In genomic region chr6:113763883-113764282, GRCh38 we compare ENCODE assay signal across 9 cellular contexts.
DNase-seq lines count a peak whose midpoint lies in the region; ATAC-seq and TF ChIP-seq lines count a peak whose summit lies in the region.
"Had no signal": no experiment of that assay in that cellular context is flagged by ENCODE, and none has a peak within 500 bp of the region (broad histone marks: within the 10 kb centered on the region; RNA-seq: fewer than 3 reads in every experiment).

No MANE protein-coding gene starts in this region.

- TF ChIP-seq POLR2A in breast epithelium (IDR thresholded peaks at IDR 0.05), result no peak

- no peak overlapping the region for H3K4me3 Mint-ChIP-seq in MCF 10A (ENCODE audit: unreplicated experiment)
- H3K4me3 Mint-ChIP-seq in stimulated activated naive B cell treated with anti-CD40 and anti-IgM and Interleukin-4, amounts not matched to agents 10 μg/mL and 1 μg/mL and 100 μg/mL, for 72 hours, result no peak overlapping the region

- POLR2A ChIA-PET in MCF 10A (lab: Yijun Ruan, JAX), result no interaction called here

- no peaks in the 10 kb centered on the region for H3K36me3 ChIP-seq in breast epithelium
- H3K36me3 ChIP-seq: pancreas had no signal

- no TSS peak for BruUV-seq in MCF 10A (replicated peaks; lab: Mats Ljungman, UMichigan)

- H3K4me1 Mint-ChIP-seq in MCF 10A (ENCODE audit: insufficient read depth, unreplicated experiment), result peaks cover 14% of the 10 kb centered on the region
- H3K4me1 Mint-ChIP-seq in stimulated activated naive B cell treated with anti-CD40 and anti-IgM and Interleukin-4, amounts not matched to agents 10 μg/mL and 1 μg/mL and 100 μg/mL, for 72 hours, result peaks cover 17 to 20% of the 10 kb centered on the region in 2 donors

- H3K27me3 Mint-ChIP-seq in MCF 10A (ENCODE audit: insufficient read depth, unreplicated experiment), result no peaks in the 10 kb centered on the region
- no peaks in the 10 kb centered on the region for H3K27me3 Mint-ChIP-seq in stimulated activated naive B cell treated with anti-CD40 and anti-IgM and Interleukin-4, amounts not matched to agents 10 μg/mL and 1 μg/mL and 100 μg/mL, for 72 hours

- no peak for TF ChIP-seq CTCF in MCF 10A (IDR thresholded peaks at IDR 0.05; ENCODE audit: unreplicated experiment)
- no peak for TF ChIP-seq CTCF in breast epithelium (IDR thresholded peaks at IDR 0.05)
- TF ChIP-seq CTCF in astrocyte of the spinal cord (IDR thresholded peaks at IDR 0.05; ENCODE audit: low read depth, low read length), result no peak

- no peaks in the 10 kb centered on the region for H3K27me3 ChIP-seq in breast epithelium
- H3K27me3 ChIP-seq: pancreas had no signal

- peak; percentile 68 for ATAC-seq in HG03095 (IDR thresholded peaks at IDR 0.05; ENCODE audit: unreplicated experiment)
- ATAC-seq in stimulated activated naive B cell treated with anti-CD40 and anti-IgM and Interleukin-4, amounts not matched to agents 10 μg/mL and 1 μg/mL and 100 μg/mL, for 72 hours (replicated peaks), result peak; percentile 38 to 69

- H3K4me3 ChIP-seq in breast epithelium, result no peak overlapping the region
- H3K4me3 ChIP-seq in astrocyte of the spinal cord (ENCODE audit: low read depth, low read length), result no peak overlapping the region
- H3K4me3 ChIP-seq: pancreas had no signal

- no peaks in the 10 kb centered on the region for H3K36me3 Mint-ChIP-seq in MCF 10A (ENCODE audit: insufficient read depth, unreplicated experiment)
- no peaks in the 10 kb centered on the region for H3K36me3 Mint-ChIP-seq in stimulated activated naive B cell treated with anti-CD40 and anti-IgM and Interleukin-4, amounts not matched to agents 10 μg/mL and 1 μg/mL and 100 μg/mL, for 72 hours

- intact Hi-C loops in MCF 10A (cut with micrococcal nuclease), result loop anchor here (10.0 kb wide), 2 partner anchors 69 to 71 kb away; no protein-coding TSS in a partner anchor
- intact Hi-C loops in breast epithelium (cut with DNase I; ENCODE audit: low total_unique reads), result no loop called here

- no peaks in the 10 kb centered on the region for H3K9me3 ChIP-seq in breast epithelium
- H3K9me3 ChIP-seq: pancreas had no signal

- H3K27ac Mint-ChIP-seq in MCF 10A (ENCODE audit: low read depth, unreplicated experiment), result peak overlapping the region; percentile 81
- H3K27ac Mint-ChIP-seq in stimulated activated naive B cell treated with anti-CD40 and anti-IgM and Interleukin-4, amounts not matched to agents 10 μg/mL and 1 μg/mL and 100 μg/mL, for 72 hours, result no peak overlapping the region

- no peaks in the 10 kb centered on the region for H3K4me1 ChIP-seq in breast epithelium

- in situ Hi-C loops in astrocyte of the spinal cord (cut with HindIII; ENCODE audit: low sequenced_read_pairs), result no loop called here

- CTCF ChIA-PET in MCF 10A (lab: Yijun Ruan, JAX), result no interaction called here

- H3K27ac ChIP-seq in breast epithelium, result no peak overlapping the region
- H3K27ac ChIP-seq: pancreas had no signal

- peak; percentile 92 for DNase-seq in MCF 10A (ENCODE audit: unreplicated experiment)
- DNase-seq in breast epithelium (ENCODE audit: low spot score in 2 of 2), result no peak
- peak; percentile 51 for DNase-seq in astrocyte of the spinal cord (ENCODE audit: low read depth, low spot score)
- no peak for DNase-seq in stimulated activated naive B cell treated with anti-CD40 and anti-IgM and Interleukin-4, amounts not matched to agents 10 μg/mL and 1 μg/mL and 100 μg/mL, for 72 hours
- no peak for DNase-seq in NCI-H82 treated with DMSO at 0.1 percent for 48 hours (lab: John Stamatoyannopoulos, UW; ENCODE audit: unreplicated experiment)
- DNase-seq in NCI-H2029 treated with DMSO at 0.1 percent for 48 hours (lab: John Stamatoyannopoulos, UW), result no peak
- no peak for DNase-seq in NCI-H446 (lab: John Stamatoyannopoulos, UW)
- DNase-seq: pancreas had no signal

- H3K9me3 Mint-ChIP-seq in MCF 10A (ENCODE audit: unreplicated experiment), result no peaks in the 10 kb centered on the region
- H3K9me3 Mint-ChIP-seq in stimulated activated naive B cell treated with anti-CD40 and anti-IgM and Interleukin-4, amounts not matched to agents 10 μg/mL and 1 μg/mL and 100 μg/mL, for 72 hours, result no peaks in the 10 kb centered on the region

Comparison
In these comparisons a context has a peak if more than half of its experiments do, and no peak if none do; other contexts are left out.
1. DNase-seq: peak in MCF 10A (single experiment) and astrocyte of the spinal cord (single experiment); none in breast epithelium (0 of 2), stimulated activated naive B cell treated with anti-CD40 and anti-IgM and Interleukin-4, amounts not matched to agents 10 μg/mL and 1 μg/mL and 100 μg/mL, for 72 hours (single experiment), NCI-H82 treated with DMSO at 0.1 percent for 48 hours (single experiment), NCI-H2029 treated with DMSO at 0.1 percent for 48 hours (single experiment) and NCI-H446 (0 of 2).